8 cellular contexts compared by ENCODE assay signal in genomic region chr2:9951522-9952285, GRCh38. TPM values are rescaled to one million over a fixed set of nuclear protein-coding genes. Genes with fewer than 3 reads are reported as not detected.
DNase-seq lines count a peak whose midpoint lies in the region; ATAC-seq and TF ChIP-seq lines count a peak whose summit lies in the region.

GRHL1 (plus strand) TSS chr2:9951693; CDS start chr2:9951834, 141 bp downstream.

- H3K27me3 ChIP-seq in WERI-Rb-1 (ENCODE audit: insufficient read depth, low read depth, severe bottlenecking) = no peaks in the 10 kb centered on the region
- H3K27me3 ChIP-seq in mammary epithelial cell (ENCODE audit: insufficient read depth, low read length) = peaks cover 2% of the 10 kb centered on the region
- H3K27me3 ChIP-seq in iPS-20b (ENCODE audit: insufficient read depth, low read length) = peaks cover 62% of the 10 kb centered on the region

- H3K9me3 ChIP-seq in WERI-Rb-1 (ENCODE audit: severe bottlenecking) = no peaks in the 10 kb centered on the region
- H3K9me3 ChIP-seq in mammary epithelial cell (replicated peaks; ENCODE audit: insufficient read depth, low read length) = no peaks in the 10 kb centered on the region
- no peaks in the 10 kb centered on the region for H3K9me3 ChIP-seq in iPS-20b (ENCODE audit: insufficient read depth, low read depth, low read length)

- TF ChIP-seq CTCF in 22Rv1 (IDR thresholded peaks at IDR 0.05) = no peak
- TF ChIP-seq CTCF in WERI-Rb-1 (IDR thresholded peaks at IDR 0.05; ENCODE audit: low read depth, low read length) = no peak
- no peak for TF ChIP-seq CTCF in mammary epithelial cell (conservative IDR thresholded peaks at IDR 0.05 in 1 of 2, IDR thresholded peaks at IDR 0.05 in 1 of 2; ENCODE audit: extremely low read depth in 1 of 2, insufficient read depth in 1 of 2, low read depth in 1 of 2, low read length in 2 of 2)

- in situ Hi-C loops in mammary epithelial cell (cut with MboI; ENCODE audit: low sequenced_read_pairs in 2 of 2) = no loop called here

- peak; percentile 91 for DNase-seq in NCI-H2171 treated with DMSO at 0.1 percent for 48 hours (lab: John Stamatoyannopoulos, UW)
- DNase-seq in WERI-Rb-1 = peak; percentile 95
- DNase-seq in mammary epithelial cell = peak; percentile 91

- H3K4me1 ChIP-seq in mammary epithelial cell (ENCODE audit: insufficient read depth, low read length) = peaks cover 10% of the 10 kb centered on the region
- no peaks in the 10 kb centered on the region for H3K4me1 ChIP-seq in iPS-20b (ENCODE audit: insufficient read depth, low read length)

- CTCF ChIA-PET in mammary epithelial cell (lab: Charles Lee; ENCODE audit: low non-redundant PET) = no interaction called here

- H3K4me3 ChIP-seq in WERI-Rb-1 (ENCODE audit: low read depth, low read length) (peak within 1 kb of the TSS; percentile 58), mammary epithelial cell (replicated peaks in 1 of 3; ENCODE audit: insufficient read depth in 1 of 3, low read depth in 2 of 3, low read length in 3 of 3) (peak within 1 kb of the TSS; percentile 68 to 78 (median 69)), iPS-20b (ENCODE audit: low read length) (peak within 1 kb of the TSS; percentile 67), skin epidermis (peak within 1 kb of the TSS; percentile 53 to 90 (median 64))

- H3K9ac ChIP-seq in mammary epithelial cell (ENCODE audit: insufficient read depth, low read length) (peak within 1 kb of the TSS; percentile 28), iPS-20b (ENCODE audit: low read depth, low read length) (no peak within 1 kb of the TSS)

- no peaks in the 10 kb centered on the region for H3K79me2 ChIP-seq in mammary epithelial cell (ENCODE audit: insufficient read depth, low read length)

- H3K27ac ChIP-seq in 22Rv1 (peak within 1 kb of the TSS; percentile 62), WERI-Rb-1 (peak within 1 kb of the TSS; percentile 83), mammary epithelial cell (ENCODE audit: insufficient read depth, low read depth, low read length) (no peak within 1 kb of the TSS), iPS-20b (ENCODE audit: low read length) (no peak within 1 kb of the TSS), skin epidermis (peak within 1 kb of the TSS; percentile 60 to 95 (median 85))

- ATAC-seq in GM18870 (IDR thresholded peaks at IDR 0.05; ENCODE audit: unreplicated experiment) (peak; percentile 73), HG03135 (IDR thresholded peaks at IDR 0.05; ENCODE audit: unreplicated experiment) (peak; percentile 94)

- peaks cover 16% of the 10 kb centered on the region for H3K36me3 ChIP-seq in WERI-Rb-1
- H3K36me3 ChIP-seq in mammary epithelial cell (ENCODE audit: insufficient read depth, low read length) = no peaks in the 10 kb centered on the region
- H3K36me3 ChIP-seq in iPS-20b (ENCODE audit: insufficient read depth, low read depth, low read length) = no peaks in the 10 kb centered on the region

- intact Hi-C loops in mammary epithelial cell (cut with micrococcal nuclease) = loop anchor here (1.0 to 2.0 kb wide), 3 partner anchors 22 to 139 kb away; partner anchors contain the start of gene TAF1B

- WGBS in mammary epithelial cell (ENCODE audit: low coverage, missing lambda C conversion rate) = no CpG with 5 or more reads among the region's 111 CpGs

- H4K20me1 ChIP-seq in mammary epithelial cell (ENCODE audit: insufficient read depth, low read length) = no peaks in the 10 kb centered on the region

- BruUV-seq in mammary epithelial cell (replicated peaks; lab: Mats Ljungman, UMichigan) = no TSS peak

- peak within 1 kb of the TSS; percentile 97 for H2AFZ ChIP-seq in mammary epithelial cell (ENCODE audit: low read depth, low read length)

- dilution Hi-C loops in mammary epithelial cell (cut with HindIII; ENCODE audit: low sequenced_read_pairs) = no loop called here

- peak within 1 kb of the TSS; percentile 98 for H3K4me2 ChIP-seq in mammary epithelial cell (ENCODE audit: insufficient read depth, low read depth, low read length)

RNA-seq across cellular contexts. Expression of gene GRHL1, which starts in this region (rescaled TPM):
- total RNA-seq in mammary epithelial cell = 1 to 10 TPM; 2.2 to 6.0 TPM
- polyA plus RNA-seq in mammary epithelial cell = 1.8 TPM
- 1.4 TPM for polyA minus RNA-seq in mammary epithelial cell

Comparison
In these comparisons a context has a peak if more than half of its experiments do, and no peak if none do; other contexts are left out.
1. H3K27ac ChIP-seq: peak in 22Rv1 (single experiment), WERI-Rb-1 (single experiment) and skin epidermis (21 of 21); none in mammary epithelial cell (single experiment) and iPS-20b (single experiment).
2. Peak in every context shown above with its lines, with median percentiles within 50 percentile points of each other: DNase-seq and H3K4me3 ChIP-seq.